14 cellular contexts compared by ENCODE assay signal in genomic region chr4:176817222-176817621, GRCh38. TPM values are rescaled to one million over a fixed set of nuclear protein-coding genes. Genes with fewer than 3 reads are reported as not detected.
DNase-seq lines count a peak whose midpoint lies in the region; ATAC-seq and TF ChIP-seq lines count a peak whose summit lies in the region.
"Had no signal": no experiment of that assay in that cellular context is flagged by ENCODE, and none has a peak within 500 bp of the region (broad histone marks: within the 10 kb centered on the region; RNA-seq: fewer than 3 reads in every experiment).

No MANE protein-coding gene starts in this region.

- H3K4me1 ChIP-seq in endocrine pancreas (ENCODE audit: control insufficient read depth, insufficient read depth, low read length): no peaks in the 10 kb centered on the region
- H3K4me1 ChIP-seq: BLaER1 had no signal

- no peak overlapping the region for H3K9ac ChIP-seq in endocrine pancreas (ENCODE audit: control insufficient read depth, insufficient read depth, low read length)
- H3K9ac ChIP-seq: BLaER1 had no signal

- H3K27ac Mint-ChIP-seq in HFFc6: peak overlapping the region; percentile 64
- H3K27ac Mint-ChIP-seq: nephron had no signal

- ATAC-seq in GM18909 (IDR thresholded peaks at IDR 0.05; ENCODE audit: poor library complexity, unreplicated experiment): peak; percentile 81
- ATAC-seq in HG03342 (IDR thresholded peaks at IDR 0.05; ENCODE audit: unreplicated experiment): peak; percentile 75
- ATAC-seq: left cardiac atrium had no signal

- H3K4me3 Mint-ChIP-seq in HFFc6: peak overlapping the region; percentile 58
- H3K4me3 Mint-ChIP-seq: nephron had no signal

- no peaks in the 10 kb centered on the region for H3K36me3 Mint-ChIP-seq in HFFc6 (ENCODE audit: low read depth)

- no peak for TF ChIP-seq CTCF in HFFc6 (IDR thresholded peaks at IDR 0.05)
- no peak for TF ChIP-seq CTCF in GM20000 (IDR thresholded peaks at IDR 0.05; ENCODE audit: extremely low read depth, missing control alignments)

- H3K9me3 ChIP-seq in endocrine pancreas (ENCODE audit: control insufficient read depth, low read length): no peaks in the 10 kb centered on the region
- H3K9me3 ChIP-seq: BLaER1 had no signal

- H3K9me3 Mint-ChIP-seq in HFFc6: no peaks in the 10 kb centered on the region
- H3K9me3 Mint-ChIP-seq: nephron had no signal

- H3K4me3 ChIP-seq in endocrine pancreas (ENCODE audit: control insufficient read depth, insufficient read depth, low read length): peak overlapping the region; percentile 38
- H3K4me3 ChIP-seq: BLaER1 had no signal

- no peaks in the 10 kb centered on the region for H3K27me3 ChIP-seq in endocrine pancreas (ENCODE audit: control insufficient read depth, insufficient read depth, low read length)
- H3K27me3 ChIP-seq: BLaER1 had no signal

- no peaks in the 10 kb centered on the region for H3K36me3 ChIP-seq in endocrine pancreas (ENCODE audit: control insufficient read depth, insufficient read depth, low read length)
- H3K36me3 ChIP-seq: BLaER1 had no signal

- no peaks in the 10 kb centered on the region for H3K27me3 Mint-ChIP-seq in HFFc6 (ENCODE audit: insufficient read depth)

- H3K4me1 Mint-ChIP-seq in HFFc6 (ENCODE audit: low read depth): peaks cover 81% of the 10 kb centered on the region
- H3K4me1 Mint-ChIP-seq: nephron had no signal

- DNase-seq in HFFc6 (no peak), GM20000 (ENCODE audit: low spot score) (no peak), RPMI8226 (no peak), globus pallidus (ENCODE audit: low spot score) (no peak)
- DNase-seq in activated CD8-positive, alpha-beta memory T cell treated with anti-CD3 and anti-CD28 coated beads, Interleukin-2, amount 50 U/mL, for 48 hours: no peak
- DNase-seq: activated naive CD4-positive, alpha-beta T cell treated with anti-CD3 and anti-CD28 coated beads, Interleukin-2, amount 50 U/mL, for 16 hours; EL; left cardiac atrium; NCI-H748 treated with DMSO at 0.1 percent for 48 hours had no signal

RNA-seq across cellular contexts. Expression of gene VEGFC, which starts 24.5 kb away (rescaled TPM):
- 100 to 1,000 TPM; 323 to 374 (median 351) TPM for total RNA-seq in HFFc6 (2021; fragmentation: NEBNext Ultra II Directional; extraction: Animal tissue kit (Norgen Biotek cat#: 25700))
